ENCODE assay signal across 12 cellular contexts in the genomic region with DNA sequence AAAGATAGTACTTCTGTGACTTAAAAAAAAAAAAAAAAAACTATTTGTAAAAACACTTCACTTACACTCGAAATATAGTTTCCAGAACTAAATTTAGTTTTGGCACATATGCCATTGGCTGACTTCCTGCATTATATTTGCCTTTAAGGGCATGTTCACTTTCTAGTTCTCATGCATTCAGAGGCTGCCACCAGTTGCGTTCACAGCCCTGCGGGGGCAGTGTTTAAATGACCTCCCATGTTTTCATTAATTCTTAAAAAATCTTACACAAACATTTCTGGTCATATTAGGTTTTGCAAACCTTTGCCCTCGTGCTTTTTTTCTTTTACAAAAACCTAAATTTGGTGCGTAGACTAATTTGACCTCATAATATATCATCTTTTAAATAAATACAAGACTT. TPM values are rescaled to one million over a fixed set of nuclear protein-coding genes. Genes with fewer than 3 reads are reported as not detected.
DNase-seq lines count a peak whose midpoint lies in the region; ATAC-seq and TF ChIP-seq lines count a peak whose summit lies in the region.
"Had no signal": no experiment of that assay in that cellular context is flagged by ENCODE, and none has a peak within 500 bp of the region (broad histone marks: within the 10 kb centered on the region; RNA-seq: fewer than 3 reads in every experiment).

No MANE protein-coding gene starts in this region.

- H2AFZ ChIP-seq in GM23338, result no peak overlapping the region

- no peaks in the 10 kb centered on the region for H3K4me1 Mint-ChIP-seq in GM23338
- H3K4me1 Mint-ChIP-seq: naive B cell had no signal

- intact Hi-C loops in ascending aorta (cut with DNase I), result no loop called here
- intact Hi-C loops in left lung (cut with DNase I), result no loop called here

- in situ Hi-C loops in G401 (cut with HindIII; ENCODE audit: low sequenced_read_pairs), result no loop called here

- H3K79me2 ChIP-seq in GM23338 (replicated peaks; ENCODE audit: insufficient read depth), result no peaks in the 10 kb centered on the region

- H3K27ac Mint-ChIP-seq in GM23338, result no peak overlapping the region
- H3K27ac Mint-ChIP-seq: activated T-helper 1 cell treated with anti-CD3 and anti-CD28 coated beads, Interleukin-12 subunit alpha, Interleukin-12 subunit beta, Interleukin-2, Interleukin-4 antibody, amounts not matched to agents 30 ng/mL and 10 ng/mL and 1 ng/mL, durations not matched to agents 14 hours and 24 hours and 36 hours; CD8-positive, alpha-beta T cell; naive B cell had no signal

- DNase-seq in BE2C (no peak), GM23338 (ENCODE audit: low spot score) (peak; percentile 13), ascending aorta (ENCODE audit: low spot score in 2 of 2) (no peak), left lung (no peak), NCI-H1436 (lab: John Stamatoyannopoulos, UW) (no peak), G401 (ENCODE audit: low spot score) (no peak)
- DNase-seq: CD8-positive, alpha-beta T cell; dorsolateral prefrontal cortex; naive B cell had no signal

- H3K36me3 ChIP-seq in BE2C, result no peaks in the 10 kb centered on the region
- H3K36me3 ChIP-seq in GM23338 (ENCODE audit: insufficient read depth), result no peaks in the 10 kb centered on the region
- no peaks in the 10 kb centered on the region for H3K36me3 ChIP-seq in ascending aorta
- no peaks in the 10 kb centered on the region for H3K36me3 ChIP-seq in left lung

- H3K9me3 ChIP-seq in BE2C (no peaks in the 10 kb centered on the region), ascending aorta (no peaks in the 10 kb centered on the region), left lung (no peaks in the 10 kb centered on the region)

- H3K4me3 Mint-ChIP-seq in GM23338, result no peak overlapping the region
- H3K4me3 Mint-ChIP-seq: activated T-helper 1 cell treated with anti-CD3 and anti-CD28 coated beads, Interleukin-12 subunit alpha, Interleukin-12 subunit beta, Interleukin-2, Interleukin-4 antibody, amounts not matched to agents 30 ng/mL and 10 ng/mL and 1 ng/mL, durations not matched to agents 14 hours and 24 hours and 36 hours; CD8-positive, alpha-beta T cell; naive B cell had no signal

- H3K27ac ChIP-seq in GM23338 (ENCODE audit: low read depth) (no peak overlapping the region), ascending aorta (no peak overlapping the region), left lung (no peak overlapping the region)
- H3K27ac ChIP-seq: dorsolateral prefrontal cortex had no signal

- H3K27me3 ChIP-seq in BE2C (no peaks in the 10 kb centered on the region), GM23338 (ENCODE audit: insufficient read depth) (no peaks in the 10 kb centered on the region), ascending aorta (no peaks in the 10 kb centered on the region), left lung (no peaks in the 10 kb centered on the region)

- TF ChIP-seq CTCF in BE2C (IDR thresholded peaks at IDR 0.05; ENCODE audit: low read depth, low read length) (peak; percentile 43), GM23338 (conservative IDR thresholded peaks at IDR 0.05; ENCODE audit: low read depth in 2 of 2) (peak; percentile 27 to 49; a peak in 3 of 4 replicates), ascending aorta (IDR thresholded peaks at IDR 0.05) (peak in 2 of 3 experiments; percentile 30 to 38), left lung (IDR thresholded peaks at IDR 0.05) (no peak)

- no peaks in the 10 kb centered on the region for H3F3A ChIP-seq in GM23338 (replicated peaks; ENCODE audit: low read depth)

- no peaks in the 10 kb centered on the region for H4K20me1 ChIP-seq in GM23338 (replicated peaks; ENCODE audit: insufficient read depth)

- no peaks in the 10 kb centered on the region for H3K36me3 Mint-ChIP-seq in GM23338 (ENCODE audit: low read depth)
- H3K36me3 Mint-ChIP-seq: CD8-positive, alpha-beta T cell; naive B cell had no signal

- H3K9me2 ChIP-seq in GM23338 (ENCODE audit: insufficient read depth), result no peaks in the 10 kb centered on the region

- H3K4me2 ChIP-seq in GM23338, result no peak overlapping the region

- H3K4me3 ChIP-seq in BE2C (ENCODE audit: low read depth, low read length), result no peak overlapping the region
- H3K4me3 ChIP-seq in GM23338, result no peak overlapping the region
- H3K4me3 ChIP-seq in ascending aorta, result no peak overlapping the region
- no peak overlapping the region for H3K4me3 ChIP-seq in left lung
- H3K4me3 ChIP-seq: dorsolateral prefrontal cortex had no signal

- no peaks in the 10 kb centered on the region for H3K27me3 Mint-ChIP-seq in GM23338 (ENCODE audit: insufficient read depth, low read depth, poor library complexity)

- H3K4me1 ChIP-seq in BE2C (no peaks in the 10 kb centered on the region), GM23338 (ENCODE audit: insufficient read depth) (no peaks in the 10 kb centered on the region), ascending aorta (no peaks in the 10 kb centered on the region), left lung (no peaks in the 10 kb centered on the region)

- peaks cover 2% of the 10 kb centered on the region; the same call in 1 of the 3 replicates for H3K9me3 Mint-ChIP-seq in GM23338
- H3K9me3 Mint-ChIP-seq: activated T-helper 1 cell treated with anti-CD3 and anti-CD28 coated beads, Interleukin-12 subunit alpha, Interleukin-12 subunit beta, Interleukin-2, Interleukin-4 antibody, amounts not matched to agents 30 ng/mL and 10 ng/mL and 1 ng/mL, durations not matched to agents 14 hours and 24 hours and 36 hours; CD8-positive, alpha-beta T cell had no signal

- ATAC-seq in GM23338 (no peak), left lung (peak; percentile 49), HG02981 (IDR thresholded peaks at IDR 0.05; ENCODE audit: unreplicated experiment) (no peak), HG02852 (IDR thresholded peaks at IDR 0.05; ENCODE audit: unreplicated experiment) (no peak)
- ATAC-seq: CD8-positive, alpha-beta T cell had no signal

TF ChIP-seq in GM23338, 12 proteins besides CTCF, POLR2A, EP300 and RAD21:
- TF ChIP-seq NANOG (IDR thresholded peaks at IDR 0.05; ENCODE audit: borderline replicate concordance), result no peak
- TF ChIP-seq STAT1 (IDR thresholded peaks at IDR 0.05; ENCODE audit: unreplicated experiment), result no peak
- no peak for TF ChIP-seq ZNF114 (CRISPR knock-in tag; IDR thresholded peaks at IDR 0.05)
- TF ChIP-seq, protein P1, sequence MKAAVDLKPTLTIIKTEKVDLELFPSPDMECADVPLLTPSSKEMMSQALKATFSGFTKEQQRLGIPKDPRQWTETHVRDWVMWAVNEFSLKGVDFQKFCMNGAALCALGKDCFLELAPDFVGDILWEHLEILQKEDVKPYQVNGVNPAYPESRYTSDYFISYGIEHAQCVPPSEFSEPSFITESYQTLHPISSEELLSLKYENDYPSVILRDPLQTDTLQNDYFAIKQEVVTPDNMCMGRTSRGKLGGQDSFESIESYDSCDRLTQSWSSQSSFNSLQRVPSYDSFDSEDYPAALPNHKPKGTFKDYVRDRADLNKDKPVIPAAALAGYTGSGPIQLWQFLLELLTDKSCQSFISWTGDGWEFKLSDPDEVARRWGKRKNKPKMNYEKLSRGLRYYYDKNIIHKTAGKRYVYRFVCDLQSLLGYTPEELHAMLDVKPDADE (IDR thresholded peaks at IDR 0.05), result no peak
- TF ChIP-seq JUNB (IDR thresholded peaks at IDR 0.05; ENCODE audit: unreplicated experiment), result no peak
- no peak for TF ChIP-seq POLR2AphosphoS5 (IDR thresholded peaks at IDR 0.05; ENCODE audit: low read depth)
- no peak for TF ChIP-seq ZNF331 (CRISPR knock-in tag; IDR thresholded peaks at IDR 0.05; ENCODE audit: low read depth)
- no peak for TF ChIP-seq CREB1 (CRISPR knock-in tag; IDR thresholded peaks at IDR 0.05; ENCODE audit: low read depth)
- no peak for TF ChIP-seq REST (IDR thresholded peaks at IDR 0.05; ENCODE audit: unreplicated experiment)
- TF ChIP-seq EZH2 (IDR thresholded peaks at IDR 0.05; ENCODE audit: low read depth, unreplicated experiment), result no peak

RNA-seq across cellular contexts. Expression of gene ARHGAP6, which starts 12.5 kb away (rescaled TPM):
- polyA plus RNA-seq in BE2C (2012; ENCODE audit: insufficient read depth, insufficient read length, low read depth), result not detected
- 0.59 and 0.78 TPM in 2 replicates for total RNA-seq in GM23338 (2014; rRNA removed; shearing (Covaris generic))
- polyA plus RNA-seq in GM23338 (2016; fragmentation: Nextera tagmentation; extraction: Ambion mirVana), result 0.26 and 0.50 TPM in 2 replicates
- total RNA-seq in ascending aorta (33.6 TPM), left lung (10 to 100 TPM in 1 of 2 donors, 1 to 10 TPM in 1; 7.0 to 12.9 TPM)
- not detected in 2 replicates for total RNA-seq in G401 (2014; rRNA removed; shearing (Covaris generic))
- total RNA-seq: activated T-helper 1 cell treated with anti-CD3 and anti-CD28 coated beads, Interleukin-12 subunit alpha, Interleukin-12 subunit beta, Interleukin-2, Interleukin-4 antibody, amounts not matched to agents 30 ng/mL and 10 ng/mL and 1 ng/mL, durations not matched to agents 14 hours and 24 hours and 36 hours; CD8-positive, alpha-beta T cell had no signal

Comparison
In these comparisons a context has a peak if more than half of its experiments do, and no peak if none do; other contexts are left out.
1. CTCF ChIP-seq: peak in BE2C (single experiment), GM23338 (2 of 2) and ascending aorta (2 of 3); none in left lung (0 of 2).